Comparison of ENCODE assay signal across 11 cellular contexts in the genomic region with DNA sequence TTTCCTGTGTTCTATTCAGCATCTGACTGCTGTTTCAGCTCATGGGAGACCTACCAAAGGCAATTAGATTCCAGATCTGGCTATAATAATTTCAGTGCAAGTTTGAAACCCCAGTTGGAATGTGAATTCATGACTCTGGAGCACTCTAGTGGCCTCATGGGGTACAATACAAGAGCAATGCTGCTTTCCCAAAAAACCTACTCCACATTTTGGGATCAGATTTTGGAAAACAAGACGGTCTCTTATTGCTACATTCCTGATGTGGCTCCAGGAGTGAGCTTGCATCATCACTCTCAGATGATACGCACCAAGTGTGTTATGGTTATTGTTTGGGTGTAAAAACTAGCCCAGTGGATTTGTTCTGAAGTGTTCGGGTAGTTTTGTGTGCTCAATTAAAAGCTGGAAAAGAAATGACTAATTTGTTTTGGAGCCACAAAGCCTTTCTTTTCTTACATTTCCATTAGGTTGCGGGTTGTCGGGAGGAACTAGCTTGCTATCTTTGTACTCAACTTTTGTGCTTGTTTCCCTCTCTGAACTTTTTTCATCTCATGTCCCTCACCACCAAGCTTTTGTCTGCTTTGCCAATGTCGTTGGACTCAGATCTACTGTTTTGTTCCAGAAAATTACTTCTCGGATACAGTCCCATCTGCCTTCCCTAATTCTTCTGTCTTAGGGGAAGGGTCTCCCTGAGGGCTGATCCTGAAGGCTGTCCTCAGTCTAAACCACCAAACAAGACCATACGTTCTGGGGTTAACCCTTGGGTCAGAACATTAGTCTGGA.
DNase-seq lines count a peak whose midpoint lies in the region; ATAC-seq and TF ChIP-seq lines count a peak whose summit lies in the region.
"Had no signal": no experiment of that assay in that cellular context is flagged by ENCODE, and none has a peak within 500 bp of the region (broad histone marks: within the 10 kb centered on the region; RNA-seq: fewer than 3 reads in every experiment).

No MANE protein-coding gene starts in this region.

- no peaks in the 10 kb centered on the region for H3K4me1 Mint-ChIP-seq in GM23338
- H3K4me1 Mint-ChIP-seq in osteocyte (ENCODE audit: unreplicated experiment) = peaks cover 35% of the 10 kb centered on the region

- H3K36me3 Mint-ChIP-seq in GM23338 (ENCODE audit: low read depth) (peaks cover 14% of the 10 kb centered on the region), osteocyte (ENCODE audit: unreplicated experiment) (peaks cover 48% of the 10 kb centered on the region)

- H3F3A ChIP-seq in GM23338 (replicated peaks; ENCODE audit: low read depth) (no peaks in the 10 kb centered on the region), SK-N-SH (replicated peaks; ENCODE audit: insufficient read depth) (no peaks in the 10 kb centered on the region)

- H3K9me3 Mint-ChIP-seq in GM23338 = no peaks in the 10 kb centered on the region
- H3K9me3 Mint-ChIP-seq in osteocyte (ENCODE audit: unreplicated experiment) = peaks cover 8% of the 10 kb centered on the region
- H3K9me3 Mint-ChIP-seq: T-helper 1 cell treated with Interleukin-12 subunit alpha and Interleukin-12 subunit beta and Interleukin-4 antibody, amounts not matched to agents 30 μg/mL and 1 μg/mL, for 36 hours had no signal

- peak; percentile 63 for TF ChIP-seq RAD21 in SK-N-SH (IDR thresholded peaks at IDR 0.05; ENCODE audit: low read length)

- DNase-seq in GM23338 (ENCODE audit: low spot score) (peak; percentile 10), SK-N-SH (peak; percentile 25), Right ventricle myocardium superior (no peak), gastrocnemius medialis (peak; percentile 16 to 46), osteocyte (ENCODE audit: extremely low spot score, unreplicated experiment) (no peak), Peyer's patch (no peak), NCI-H1105 treated with DMSO at 0.1 percent for 48 hours (lab: John Stamatoyannopoulos, UW) (no peak), DMS53 treated with DMSO at 0.1 percent for 48 hours (lab: John Stamatoyannopoulos, UW; ENCODE audit: unreplicated experiment) (no peak)
- DNase-seq: effector CD4-positive, alpha-beta T cell; left colon had no signal

- no peak overlapping the region for H3K4me3 ChIP-seq in GM23338
- H3K4me3 ChIP-seq in SK-N-SH (ENCODE audit: low read depth in 2 of 2, low read length in 1 of 2) = no peak overlapping the region
- H3K4me3 ChIP-seq in gastrocnemius medialis = no peak overlapping the region
- H3K4me3 ChIP-seq in Peyer's patch = no peak overlapping the region

- intact Hi-C loops in Right ventricle myocardium superior (cut with DNase I) = no loop called here
- intact Hi-C loops in gastrocnemius medialis (cut with DNase I; ENCODE audit: low total_unique reads) = no loop called here

- POLR2A ChIA-PET in SK-N-SH (lab: Yijun Ruan, JAX) = no interaction called here

- H3K4me1 ChIP-seq in GM23338 (ENCODE audit: insufficient read depth) (no peaks in the 10 kb centered on the region), SK-N-SH (ENCODE audit: control insufficient read depth in 1 of 2, insufficient read depth in 2 of 2, low read depth in 1 of 2, low read length in 1 of 2) (peaks cover 0 to 14% of the 10 kb centered on the region in 2 experiments; a peak in 2 of 4 replicates), gastrocnemius medialis (no peaks in the 10 kb centered on the region), Peyer's patch (no peaks in the 10 kb centered on the region)

- TF ChIP-seq EP300 in SK-N-SH (IDR thresholded peaks at IDR 0.05; ENCODE audit: borderline replicate concordance in 1 of 2, low read depth in 1 of 2, low read length in 1 of 2) = no peak

- H3K4me3 Mint-ChIP-seq in GM23338 = no peak overlapping the region
- H3K4me3 Mint-ChIP-seq in osteocyte (ENCODE audit: unreplicated experiment) = no peak overlapping the region
- H3K4me3 Mint-ChIP-seq: T-helper 1 cell treated with Interleukin-12 subunit alpha and Interleukin-12 subunit beta and Interleukin-4 antibody, amounts not matched to agents 30 μg/mL and 1 μg/mL, for 36 hours had no signal

- H3K79me2 ChIP-seq in GM23338 (replicated peaks; ENCODE audit: insufficient read depth) = no peaks in the 10 kb centered on the region
- H3K79me2 ChIP-seq in SK-N-SH (ENCODE audit: insufficient read depth) = no peaks in the 10 kb centered on the region

- H3K27ac ChIP-seq in GM23338 (ENCODE audit: low read depth) = no peak overlapping the region
- H3K27ac ChIP-seq in SK-N-SH (ENCODE audit: low read depth in 2 of 2, low read length in 1 of 2) = no peak overlapping the region
- peak overlapping the region; percentile 0 to 46 (median 34) for H3K27ac ChIP-seq in gastrocnemius medialis
- no peak overlapping the region for H3K27ac ChIP-seq in Peyer's patch

- no peaks in the 10 kb centered on the region for H3K36me3 ChIP-seq in GM23338 (ENCODE audit: insufficient read depth)
- H3K36me3 ChIP-seq in SK-N-SH (replicated peaks in 1 of 2; ENCODE audit: control insufficient read depth in 1 of 2, insufficient read depth in 2 of 2, low read length in 1 of 2) = peaks cover 28% of the 10 kb centered on the region in 2 experiments
- H3K36me3 ChIP-seq in gastrocnemius medialis = peaks cover 0 to 12% of the 10 kb centered on the region in 2 donors
- peaks cover 0 to 41% (median 0%) of the 10 kb centered on the region in 3 donors for H3K36me3 ChIP-seq in Peyer's patch

- H3K9me2 ChIP-seq in GM23338 (ENCODE audit: insufficient read depth) (no peaks in the 10 kb centered on the region), SK-N-SH (no peaks in the 10 kb centered on the region)

- peak; percentile 43 to 44 for TF ChIP-seq CTCF in GM23338 (conservative IDR thresholded peaks at IDR 0.05; ENCODE audit: low read depth in 2 of 2)
- peak; percentile 41 for TF ChIP-seq CTCF in SK-N-SH (IDR thresholded peaks at IDR 0.05)
- TF ChIP-seq CTCF in gastrocnemius medialis (IDR thresholded peaks at IDR 0.05 in 4 of 5, conservative IDR thresholded peaks at IDR 0.05 in 1 of 5) = peak in 4 of 5 experiments; percentile 12 to 19 (median 14)
- TF ChIP-seq CTCF in osteocyte (IDR thresholded peaks at IDR 0.05) = no peak
- peak in 1 of 6 experiments; percentile 17 for TF ChIP-seq CTCF in Peyer's patch (IDR thresholded peaks at IDR 0.05)

- H4K20me1 ChIP-seq in GM23338 (replicated peaks; ENCODE audit: insufficient read depth) = no peaks in the 10 kb centered on the region
- no peaks in the 10 kb centered on the region for H4K20me1 ChIP-seq in SK-N-SH (ENCODE audit: insufficient read depth)

- no peak overlapping the region for H3K4me2 ChIP-seq in GM23338
- H3K4me2 ChIP-seq in SK-N-SH = no peak overlapping the region

- CTCF ChIA-PET in SK-N-SH (lab: Yijun Ruan, JAX) = interaction anchor here (0.6 to 1.9 kb wide), 13 partner anchors 9 to 559 kb away, joined by 3 to 6 read pairs (median 4); no protein-coding TSS in a partner anchor

- H3K27ac Mint-ChIP-seq in GM23338 = 0 out of 2 replicates have a peak overlapping the region, but pooled peaks have one; percentile 14
- no peak overlapping the region for H3K27ac Mint-ChIP-seq in osteocyte (ENCODE audit: unreplicated experiment)
- H3K27ac Mint-ChIP-seq: T-helper 1 cell treated with Interleukin-12 subunit alpha and Interleukin-12 subunit beta and Interleukin-4 antibody, amounts not matched to agents 30 μg/mL and 1 μg/mL, for 36 hours had no signal

- no peak for TF ChIP-seq POLR2A in gastrocnemius medialis (IDR thresholded peaks at IDR 0.05)
- TF ChIP-seq POLR2A in Peyer's patch (IDR thresholded peaks at IDR 0.05) = no peak

- H3K9me3 ChIP-seq in SK-N-SH = no peaks in the 10 kb centered on the region
- no peaks in the 10 kb centered on the region for H3K9me3 ChIP-seq in gastrocnemius medialis
- no peaks in the 10 kb centered on the region for H3K9me3 ChIP-seq in Peyer's patch

- H3K27me3 Mint-ChIP-seq in GM23338 (ENCODE audit: insufficient read depth, low read depth, poor library complexity) (peaks cover 3% of the 10 kb centered on the region), osteocyte (ENCODE audit: unreplicated experiment) (no peaks in the 10 kb centered on the region)

- 90% methylated on average over 8 of the region's 8 CpGs for WGBS in SK-N-SH (ENCODE audit: low lambda C conversion rate)

- H3K9ac ChIP-seq in SK-N-SH = no peak overlapping the region

- in situ Hi-C loops in gastrocnemius medialis (cut with MboI; ENCODE audit: low sequenced_read_pairs in 4 of 4) = no loop called here

- ATAC-seq in GM23338 = no peak
- ATAC-seq in Right ventricle myocardium superior (ENCODE audit: poor library complexity) = peak; percentile 85
- peak; percentile 84 to 88 for ATAC-seq in gastrocnemius medialis
- ATAC-seq: left colon had no signal

- H3K27me3 ChIP-seq in GM23338 (ENCODE audit: insufficient read depth) = no peaks in the 10 kb centered on the region
- no peaks in the 10 kb centered on the region for H3K27me3 ChIP-seq in SK-N-SH (ENCODE audit: insufficient read depth)
- H3K27me3 ChIP-seq in gastrocnemius medialis = no peaks in the 10 kb centered on the region
- H3K27me3 ChIP-seq in Peyer's patch = no peaks in the 10 kb centered on the region

- H2AFZ ChIP-seq in GM23338 (no peak overlapping the region), SK-N-SH (ENCODE audit: low read depth) (no peak overlapping the region)

TF ChIP-seq in GM23338, 12 proteins besides CTCF, POLR2A, EP300 and RAD21 (continues in another document):
- TF ChIP-seq POLR2AphosphoS5 (IDR thresholded peaks at IDR 0.05; ENCODE audit: low read depth) = no peak
- no peak for TF ChIP-seq ZNF114 (CRISPR knock-in tag; IDR thresholded peaks at IDR 0.05)
- TF ChIP-seq EZH2 (IDR thresholded peaks at IDR 0.05; ENCODE audit: low read depth, unreplicated experiment) = no peak
- TF ChIP-seq EZH2phosphoT487 (IDR thresholded peaks at IDR 0.05; ENCODE audit: unreplicated experiment) = no peak

TF ChIP-seq in SK-N-SH, 30 proteins besides CTCF, POLR2A, EP300 and RAD21:
- TF ChIP-seq FOXJ3 (CRISPR knock-in tag; IDR thresholded peaks at IDR 0.05) (no peak), SMC3 (IDR thresholded peaks at IDR 0.05; ENCODE audit: low read depth, low read length) (peak; percentile 33; the same call in 1 of the 2 replicates), FOSL2 (IDR thresholded peaks at IDR 0.05; ENCODE audit: borderline replicate concordance, low read depth) (no peak), ELF1 (IDR thresholded peaks at IDR 0.05) (no peak), JUND (IDR thresholded peaks at IDR 0.05) (no peak)
- TF ChIP-seq, protein P1, sequence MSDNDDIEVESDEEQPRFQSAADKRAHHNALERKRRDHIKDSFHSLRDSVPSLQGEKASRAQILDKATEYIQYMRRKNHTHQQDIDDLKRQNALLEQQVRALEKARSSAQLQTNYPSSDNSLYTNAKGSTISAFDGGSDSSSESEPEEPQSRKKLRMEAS (IDR thresholded peaks at IDR 0.05; ENCODE audit: low read depth) = no peak
- TF ChIP-seq, protein P2, sequence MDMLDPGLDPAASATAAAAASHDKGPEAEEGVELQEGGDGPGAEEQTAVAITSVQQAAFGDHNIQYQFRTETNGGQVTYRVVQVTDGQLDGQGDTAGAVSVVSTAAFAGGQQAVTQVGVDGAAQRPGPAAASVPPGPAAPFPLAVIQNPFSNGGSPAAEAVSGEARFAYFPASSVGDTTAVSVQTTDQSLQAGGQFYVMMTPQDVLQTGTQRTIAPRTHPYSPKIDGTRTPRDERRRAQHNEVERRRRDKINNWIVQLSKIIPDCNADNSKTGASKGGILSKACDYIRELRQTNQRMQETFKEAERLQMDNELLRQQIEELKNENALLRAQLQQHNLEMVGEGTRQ (IDR thresholded peaks at IDR 0.05; ENCODE audit: borderline replicate concordance, low read depth, low read length) = no peak

Comparison
In these comparisons a context has a peak if more than half of its experiments do, and no peak if none do; other contexts are left out.
1. DNase-seq: peak in GM23338 (single experiment), SK-N-SH (single experiment) and gastrocnemius medialis (2 of 2); none in Right ventricle myocardium superior (single experiment), osteocyte (single experiment), Peyer's patch (0 of 3), NCI-H1105 treated with DMSO at 0.1 percent for 48 hours (single experiment) and DMS53 treated with DMSO at 0.1 percent for 48 hours (single experiment).
2. H3K27ac ChIP-seq: peak in gastrocnemius medialis (4 of 4); none in GM23338 (single experiment), SK-N-SH (0 of 2) and Peyer's patch (0 of 4).